Comparison of ENCODE assay signal across 1 cellular context in genomic region chr19:50899549-50899948, GRCh38.
A peak's percentile ranks its signal among the peaks of the same experiment; 100 is the strongest.
TF ChIP-seq lines count a peak whose summit lies in the region.

No MANE protein-coding gene starts in this region.

TF ChIP-seq in HepG2, 621 proteins besides CTCF, POLR2A, EP300 and RAD21:
- no peak for TF ChIP-seq ZNF550 (CRISPR knock-in tag; IDR thresholded peaks at IDR 0.05; ENCODE audit: borderline replicate concordance)
- no peak for TF ChIP-seq MATR3 (CRISPR knock-in tag; IDR thresholded peaks at IDR 0.05)
- no peak for TF ChIP-seq ZNF83 (CRISPR knock-in tag; IDR thresholded peaks at IDR 0.05; ENCODE audit: borderline replicate concordance)
- no peak for TF ChIP-seq KDM2A (CRISPR knock-in tag; IDR thresholded peaks at IDR 0.05; ENCODE audit: borderline replicate concordance, low read depth)
- no peak for TF ChIP-seq ZNF570 (CRISPR knock-in tag; IDR thresholded peaks at IDR 0.05; ENCODE audit: borderline replicate concordance)
- peak; percentile 76 for TF ChIP-seq NR2C2 (CRISPR knock-in tag; IDR thresholded peaks at IDR 0.05; ENCODE audit: borderline replicate concordance)
- no peak for TF ChIP-seq ZNF143 (CRISPR knock-in tag; IDR thresholded peaks at IDR 0.05)
- TF ChIP-seq ZNF788 (CRISPR knock-in tag; IDR thresholded peaks at IDR 0.05; ENCODE audit: borderline replicate concordance), result no peak
- TF ChIP-seq GABPB1 (CRISPR knock-in tag; IDR thresholded peaks at IDR 0.05), result peak; percentile 18; the same call in 1 of the 2 replicates
- no peak for TF ChIP-seq ZNF142 (CRISPR knock-in tag; IDR thresholded peaks at IDR 0.05)
- no peak for TF ChIP-seq NAIF1 (CRISPR knock-in tag; IDR thresholded peaks at IDR 0.05; ENCODE audit: borderline replicate concordance)
- TF ChIP-seq GABPA (IDR thresholded peaks at IDR 0.05; ENCODE audit: low read depth, low read length), result 0 out of 2 replicates have a peak, but pooled peaks have one; percentile 14
- peak; percentile 58 for TF ChIP-seq GABPA (CRISPR knock-in tag; IDR thresholded peaks at IDR 0.05; ENCODE audit: low read depth)
TF ChIP-seq in HepG2: peak in this region for 3.
